Comparison of ENCODE assay signal across 16 cellular contexts in genomic region chr5:77308154-77308960, GRCh38.
DNase-seq lines count a peak whose midpoint lies in the region; ATAC-seq and TF ChIP-seq lines count a peak whose summit lies in the region.
"Had no signal": no experiment of that assay in that cellular context is flagged by ENCODE, and none has a peak within 500 bp of the region (broad histone marks: within the 10 kb centered on the region; RNA-seq: fewer than 3 reads in every experiment).

No MANE protein-coding gene starts in this region.

- TF ChIP-seq CTCF in choroid plexus epithelial cell (conservative IDR thresholded peaks at IDR 0.05; ENCODE audit: low read depth, low read length) (no peak), mesothelial cell of epicardium (IDR thresholded peaks at IDR 0.05; ENCODE audit: unreplicated experiment) (no peak), uterus (IDR thresholded peaks at IDR 0.05) (no peak)

- peaks cover 5% of the 10 kb centered on the region for H3K36me3 Mint-ChIP-seq in mesothelial cell of epicardium
- H3K36me3 Mint-ChIP-seq: CD8-positive, alpha-beta T cell had no signal

- no peaks in the 10 kb centered on the region for H3K36me3 ChIP-seq in uterus
- H3K36me3 ChIP-seq: BE2C had no signal

- DNase-seq in KBM-7, result peak; percentile 40
- peak; percentile 34 for DNase-seq in choroid plexus epithelial cell (ENCODE audit: low read depth)
- DNase-seq in mesothelial cell of epicardium (ENCODE audit: low spot score in 2 of 2, unreplicated experiment in 2 of 2), result no peak
- no peak for DNase-seq in uterus
- DNase-seq in SW 1271 (lab: John Stamatoyannopoulos, UW), result no peak
- no peak for DNase-seq in HEK293T (ENCODE audit: extremely low spot score)
- DNase-seq: BE2C; CD8-positive, alpha-beta T cell; GF-D8; GM23248; NCI-H1105; NCI-H187; NCI-H446; NCI-H748 treated with DMSO at 0.1 percent for 48 hours; Right ventricle myocardium superior had no signal

- H3K9me3 Mint-ChIP-seq in mesothelial cell of epicardium, result peaks cover 4% of the 10 kb centered on the region
- H3K9me3 Mint-ChIP-seq: CD8-positive, alpha-beta T cell had no signal

- in situ Hi-C loops in KBM-7 (cut with MboI; ENCODE audit: low pct_unique_long_range_greater_than_20kb, low sequenced_read_pairs), result no loop called here

- peak overlapping the region; percentile 82 to 85 for H3K27ac ChIP-seq in uterus
- H3K27ac ChIP-seq: GM23248 had no signal

- peak overlapping the region; percentile 78 for H3K27ac Mint-ChIP-seq in mesothelial cell of epicardium
- H3K27ac Mint-ChIP-seq: CD8-positive, alpha-beta T cell had no signal

- no peaks in the 10 kb centered on the region for H3K9me3 ChIP-seq in uterus
- H3K9me3 ChIP-seq: BE2C had no signal

- no peak overlapping the region for H3K4me3 ChIP-seq in choroid plexus epithelial cell (ENCODE audit: low read depth, low read length)
- no peak overlapping the region for H3K4me3 ChIP-seq in uterus
- H3K4me3 ChIP-seq: GM23248 had no signal

- H3K4me3 Mint-ChIP-seq in mesothelial cell of epicardium, result no peak overlapping the region
- H3K4me3 Mint-ChIP-seq: CD8-positive, alpha-beta T cell had no signal

- H3K4me1 ChIP-seq in uterus, result peaks cover 5 to 7% of the 10 kb centered on the region in 2 donors
- H3K4me1 ChIP-seq: BE2C had no signal

- TF ChIP-seq POLR2A in uterus (IDR thresholded peaks at IDR 0.05), result no peak

- H3K27me3 Mint-ChIP-seq in mesothelial cell of epicardium (ENCODE audit: low read depth), result peaks cover 2% of the 10 kb centered on the region

- POLR2A ChIA-PET in HEK293T (lab: Yijun Ruan, JAX), result no interaction called here

- CTCF ChIA-PET in HEK293T (lab: Yijun Ruan, JAX), result no interaction called here

- H3K4me1 Mint-ChIP-seq in mesothelial cell of epicardium, result peaks cover 31% of the 10 kb centered on the region

- intact Hi-C loops in uterus (cut with DNase I; ENCODE audit: low total_unique reads), result no loop called here

- ATAC-seq in HG02973 (IDR thresholded peaks at IDR 0.05; ENCODE audit: unreplicated experiment), result no peak
- ATAC-seq: CD8-positive, alpha-beta T cell had no signal

- H3K27me3 ChIP-seq in uterus, result no peaks in the 10 kb centered on the region
- H3K27me3 ChIP-seq: BE2C had no signal

TF ChIP-seq in HEK293T, 16 proteins besides CTCF, POLR2A, EP300 and RAD21:
- TF ChIP-seq HDGF (IDR thresholded peaks at IDR 0.05; ENCODE audit: borderline replicate concordance) (no peak), FOXK2 (IDR thresholded peaks at IDR 0.05) (no peak), ZNF384 (IDR thresholded peaks at IDR 0.05) (no peak)
TF ChIP-seq in HEK293T: peak in this region for 0.

Comparison
In these comparisons a context has a peak if more than half of its experiments do, and no peak if none do; other contexts are left out.
1. DNase-seq: peak in KBM-7 (single experiment) and choroid plexus epithelial cell (single experiment); none in mesothelial cell of epicardium (0 of 2), uterus (0 of 2), SW 1271 (0 of 2) and HEK293T (single experiment).